Comparison of ENCODE assay signal across 17 cellular contexts in genomic region chr12:124305776-124306685, GRCh38. TPM values are rescaled to one million over a fixed set of nuclear protein-coding genes. Genes with fewer than 3 reads are reported as not detected.
A peak's percentile ranks its signal among the peaks of the same experiment; 100 is the strongest.
DNase-seq lines count a peak whose midpoint lies in the region; ATAC-seq and TF ChIP-seq lines count a peak whose summit lies in the region.
"Had no signal": no experiment of that assay in that cellular context is flagged by ENCODE, and none has a peak within 500 bp of the region (broad histone marks: within the 10 kb centered on the region; RNA-seq: fewer than 3 reads in every experiment).

No MANE protein-coding gene starts in this region.

- no peak overlapping the region for H2AK5ac ChIP-seq in mesenchymal stem cell (ENCODE audit: low read length, severe bottlenecking)

- no peak overlapping the region for H3K4me2 ChIP-seq in mesenchymal stem cell (ENCODE audit: low read length, poor library complexity, severe bottlenecking)
- H3K4me2 ChIP-seq: A549 had no signal

- H3K4me1 ChIP-seq in HEK293 (ENCODE audit: control insufficient read depth, insufficient read depth, low read length) (no peaks in the 10 kb centered on the region), mesenchymal stem cell (ENCODE audit: control insufficient read depth, insufficient read depth, low read depth, low read length) (no peaks in the 10 kb centered on the region), spleen (no peaks in the 10 kb centered on the region)
- H3K4me1 ChIP-seq: A549, Caco-2, HAP-1 had no signal

- peak overlapping the region; percentile 12 for H2BK15ac ChIP-seq in mesenchymal stem cell (ENCODE audit: low read depth, poor library complexity, severe bottlenecking)

- 86% methylated on average over 24 of the region's 24 CpGs for WGBS in mesenchymal stem cell
- WGBS in spleen, 5 donors = 84 to 90% (median 87%) methylated on average over 20 to 24 of the region's 24 CpGs

- no peaks in the 10 kb centered on the region for H3K36me3 Mint-ChIP-seq in chondrocyte (ENCODE audit: low read depth)

- no peak for TF ChIP-seq POLR2A in spleen (IDR thresholded peaks at IDR 0.05)

- no peak overlapping the region for H2AFZ ChIP-seq in mesenchymal stem cell (ENCODE audit: low read depth, low read length)

- H3K4me3 ChIP-seq in HEK293 (ENCODE audit: low read depth, low read length) (no peak overlapping the region), mesenchymal stem cell (ENCODE audit: insufficient read depth in 1 of 2, low read depth in 1 of 2, low read length in 2 of 2) (no peak overlapping the region), spleen (no peak overlapping the region)
- H3K4me3 ChIP-seq: A549, HAP-1 had no signal

- H3K27ac Mint-ChIP-seq in chondrocyte (ENCODE audit: unreplicated experiment) = no peak overlapping the region
- H3K27ac Mint-ChIP-seq: CD4-positive, alpha-beta T cell had no signal

- H3K36me3 ChIP-seq in HEK293 (ENCODE audit: control insufficient read depth in 2 of 2, insufficient read depth in 1 of 2, low read length in 2 of 2) (no peaks in the 10 kb centered on the region), mesenchymal stem cell (ENCODE audit: control insufficient read depth in 1 of 2, insufficient read depth in 2 of 2, low read depth in 1 of 2, low read length in 2 of 2) (peaks cover 0 to 5% of the 10 kb centered on the region in 2 experiments), spleen (no peaks in the 10 kb centered on the region)
- H3K36me3 ChIP-seq: HAP-1 had no signal

- no peaks in the 10 kb centered on the region for H3K9me3 ChIP-seq in HEK293 (ENCODE audit: control insufficient read depth, insufficient read depth, low read depth, low read length)
- no peaks in the 10 kb centered on the region for H3K9me3 ChIP-seq in mesenchymal stem cell (ENCODE audit: control insufficient read depth, low read length)
- no peaks in the 10 kb centered on the region for H3K9me3 ChIP-seq in spleen
- H3K9me3 ChIP-seq: A549, Caco-2, HAP-1 had no signal

- intact Hi-C loops in spleen (cut with DNase I; ENCODE audit: low total_unique reads) = no loop called here

- H3K9ac ChIP-seq in mesenchymal stem cell (ENCODE audit: low read length) = no peak overlapping the region

- H3K14ac ChIP-seq in mesenchymal stem cell (ENCODE audit: low read length in 2 of 2) = no peak overlapping the region

- H3K4me3 Mint-ChIP-seq in chondrocyte (ENCODE audit: unreplicated experiment) = no peak overlapping the region
- H3K4me3 Mint-ChIP-seq: CD4-positive, alpha-beta T cell; IgD-negative memory B cell had no signal

- H3K79me1 ChIP-seq in mesenchymal stem cell (replicated peaks; ENCODE audit: low read length, poor library complexity, severe bottlenecking) = no peaks in the 10 kb centered on the region

- no peak overlapping the region for H3K23ac ChIP-seq in mesenchymal stem cell (ENCODE audit: low read length in 2 of 2)

- no peak overlapping the region for H2BK5ac ChIP-seq in mesenchymal stem cell (ENCODE audit: low read depth, low read length, poor library complexity, severe bottlenecking)

- no peak for ATAC-seq in GM19328 (IDR thresholded peaks at IDR 0.05; ENCODE audit: unreplicated experiment)
- ATAC-seq in HG03097 (IDR thresholded peaks at IDR 0.05; ENCODE audit: low FRiP score, unreplicated experiment) = no peak
- ATAC-seq in HG02884 (IDR thresholded peaks at IDR 0.05; ENCODE audit: unreplicated experiment) = no peak
- ATAC-seq: A549 had no signal

- no peak overlapping the region for H3K27ac ChIP-seq in HEK293 (ENCODE audit: extremely low read depth, low read depth, low read length)
- H3K27ac ChIP-seq in mesenchymal stem cell (ENCODE audit: low read length, poor library complexity, severe bottlenecking) = no peak overlapping the region
- H3K27ac ChIP-seq in spleen = no peak overlapping the region
- H3K27ac ChIP-seq: A549, C4-2B had no signal

- H3K27me3 Mint-ChIP-seq in chondrocyte (ENCODE audit: low read depth) = no peaks in the 10 kb centered on the region
- H3K27me3 Mint-ChIP-seq: CD4-positive, alpha-beta T cell had no signal

- H3K9me3 Mint-ChIP-seq in chondrocyte (ENCODE audit: low read depth) = no peaks in the 10 kb centered on the region
- H3K9me3 Mint-ChIP-seq: CD4-positive, alpha-beta T cell; IgD-negative memory B cell had no signal

- H3K18ac ChIP-seq in mesenchymal stem cell (ENCODE audit: low read depth in 1 of 2, low read length in 2 of 2) = no peak overlapping the region

- no peak overlapping the region for H4K91ac ChIP-seq in mesenchymal stem cell (ENCODE audit: low read length)

- H4K8ac ChIP-seq in mesenchymal stem cell (ENCODE audit: low read length) = no peak overlapping the region

- no peak overlapping the region for H3K4ac ChIP-seq in mesenchymal stem cell (ENCODE audit: low read depth in 1 of 2, low read length in 2 of 2)

- DNase-seq in chondrocyte (ENCODE audit: low spot score) (peak; percentile 72), mesenchymal stem cell (no peak), spleen (peak; percentile 44)
- DNase-seq: AML-193; Caco-2; CD4-positive, alpha-beta T cell; GF-D8; KG1 had no signal

- no peak overlapping the region for H2BK120ac ChIP-seq in mesenchymal stem cell (ENCODE audit: low read depth, low read length)

- POLR2A ChIA-PET in HEK293 (lab: Yijun Ruan, JAX) = no interaction called here

- H3K4me1 Mint-ChIP-seq in chondrocyte (ENCODE audit: low read depth) = no peaks in the 10 kb centered on the region
- H3K4me1 Mint-ChIP-seq: IgD-negative memory B cell had no signal

- H3K27me3 ChIP-seq in mesenchymal stem cell (ENCODE audit: control insufficient read depth in 1 of 2, insufficient read depth in 1 of 2, low read length in 2 of 2) = peaks cover 31 to 48% of the 10 kb centered on the region in 2 experiments
- H3K27me3 ChIP-seq in spleen (replicated peaks in 1 of 7) = no peaks in the 10 kb centered on the region

- CTCF ChIA-PET in HEK293 (lab: Yijun Ruan, JAX) = interaction anchor here (1.2 kb wide), 1 partner anchor 270 kb away, joined by 3 read pairs; no protein-coding TSS in a partner anchor

- TF ChIP-seq CTCF in HEK293 (tag by site-specific recombination; IDR thresholded peaks at IDR 0.05) (no peak), chondrocyte (IDR thresholded peaks at IDR 0.05) (no peak), spleen (IDR thresholded peaks at IDR 0.05 in 8 of 11, conservative IDR thresholded peaks at IDR 0.05 in 3 of 11) (no peak)

- no peak overlapping the region for H2BK12ac ChIP-seq in mesenchymal stem cell (ENCODE audit: low read length in 2 of 2)

TF ChIP-seq in HEK293, 187 proteins besides CTCF, POLR2A, EP300 and RAD21:
- TF ChIP-seq ZNF664 (tag by site-specific recombination; IDR thresholded peaks at IDR 0.05) (no peak), ZNF621 (tag by site-specific recombination; IDR thresholded peaks at IDR 0.05) (no peak), ZXDB (tag by site-specific recombination; IDR thresholded peaks at IDR 0.05) (peak; percentile 50; the same call in 1 of the 2 replicates)

RNA-seq across cellular contexts. Expression of gene RFLNA, which starts 11.1 kb away (rescaled TPM):
- total RNA-seq in chondrocyte (1.0 to 4.7 TPM (median 1.3 TPM) in 3 replicates), spleen (under 1 TPM in 1 of 7 donors, not detected in 6; 0.13 TPM)
- 1.3 TPM for polyA plus RNA-seq in mesenchymal stem cell (2013, experiment 1 of 2)
- 1.1 TPM for polyA plus RNA-seq in mesenchymal stem cell (2013, experiment 2 of 2)
- under 1 TPM; 0.04 to 0.35 (median 0.29) TPM for polyA plus RNA-seq in spleen
- total RNA-seq: CD4-positive, alpha-beta T cell had no signal
- polyA plus RNA-seq: A549, BJ, IgD-negative memory B cell had no signal
